In the genomic region with DNA sequence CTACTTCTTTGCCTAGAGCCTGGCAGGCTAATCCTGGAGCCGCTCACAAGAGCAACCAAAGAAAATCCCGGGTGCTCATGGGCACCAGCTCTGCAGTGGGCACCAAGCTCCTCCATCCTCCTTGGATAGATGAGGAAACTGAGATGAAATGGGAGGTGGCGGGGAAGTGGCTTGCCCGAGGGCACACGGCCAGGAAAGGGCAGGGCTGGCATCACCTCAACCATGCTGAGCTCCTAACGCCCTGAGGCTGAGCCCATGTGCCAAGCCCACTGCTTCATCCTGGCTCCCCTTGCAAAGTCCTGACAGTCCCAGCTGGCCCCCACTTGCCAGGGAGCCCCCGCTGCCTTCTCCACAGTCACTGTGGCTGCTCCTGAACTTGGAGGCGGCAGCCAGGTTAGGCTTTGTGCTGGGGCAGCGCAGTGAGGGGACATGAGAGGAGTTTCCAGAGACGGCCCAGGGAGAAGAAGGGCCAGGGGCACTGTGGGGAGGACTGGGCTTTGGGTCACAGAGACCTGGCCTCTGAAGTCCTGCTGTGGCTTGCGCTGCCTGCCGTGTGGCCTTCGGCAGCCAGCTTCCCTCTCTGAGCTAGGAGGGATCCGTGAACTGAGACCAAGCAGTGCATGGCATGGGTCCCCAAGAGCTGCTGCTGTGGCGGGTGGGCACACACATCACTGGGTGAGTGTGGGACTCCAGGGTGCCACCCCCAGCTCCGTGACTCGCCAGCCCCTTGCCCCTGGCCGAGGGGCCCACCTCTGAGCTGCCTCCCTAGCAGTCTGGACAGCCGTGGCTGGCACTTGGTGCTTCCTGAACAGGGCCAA, we compare ENCODE assay signal across 15 cellular contexts. TPM values are rescaled to one million over a fixed set of nuclear protein-coding genes. Genes with fewer than 3 reads are reported as not detected.
DNase-seq lines count a peak whose midpoint lies in the region; ATAC-seq and TF ChIP-seq lines count a peak whose summit lies in the region.
"Had no signal": no experiment of that assay in that cellular context is flagged by ENCODE, and none has a peak within 500 bp of the region (broad histone marks: within the 10 kb centered on the region; RNA-seq: fewer than 3 reads in every experiment).

No MANE protein-coding gene starts in this region.

- intact Hi-C loops in heart left ventricle (cut with DNase I): no loop called here
- intact Hi-C loops in left ventricle myocardium superior (cut with micrococcal nuclease): no loop called here
- intact Hi-C loops in psoas muscle (cut with DNase I): no loop called here
- intact Hi-C loops in vagina (cut with DNase I): no loop called here
- intact Hi-C loops in CD4-positive, alpha-beta memory T cell (cut with micrococcal nuclease): no loop called here

- no peak overlapping the region for H3K4me3 Mint-ChIP-seq in CD4-positive, alpha-beta memory T cell
- no peak overlapping the region for H3K4me3 Mint-ChIP-seq in activated naive CD8-positive, alpha-beta T cell treated with anti-CD3 and anti-CD28 coated beads for 36 hours

- H3K27me3 ChIP-seq in heart left ventricle (no peaks in the 10 kb centered on the region), psoas muscle (ENCODE audit: insufficient read depth in 3 of 3, low read length in 2 of 3) (no peaks in the 10 kb centered on the region), vagina (no peaks in the 10 kb centered on the region)
- no peaks in the 10 kb centered on the region for H3K27me3 ChIP-seq in CD4-positive, alpha-beta memory T cell (ENCODE audit: insufficient read depth, low read length)

- H3K9me3 Mint-ChIP-seq in CD4-positive, alpha-beta memory T cell: no peaks in the 10 kb centered on the region
- no peaks in the 10 kb centered on the region for H3K9me3 Mint-ChIP-seq in activated naive CD8-positive, alpha-beta T cell treated with anti-CD3 and anti-CD28 coated beads for 36 hours

- no peaks in the 10 kb centered on the region for H3K9me3 ChIP-seq in heart left ventricle
- no peaks in the 10 kb centered on the region for H3K9me3 ChIP-seq in psoas muscle
- H3K9me3 ChIP-seq in vagina: no peaks in the 10 kb centered on the region
- H3K9me3 ChIP-seq in CD4-positive, alpha-beta memory T cell (ENCODE audit: control insufficient read depth in 1 of 2, low read length in 2 of 2): no peaks in the 10 kb centered on the region

- WGBS in heart left ventricle, 4 donors: 90 to 94% (median 93%) methylated on average over 18 to 19 of the region's 19 CpGs
- 88 to 92% (median 88%) methylated on average over 18 to 19 of the region's 19 CpGs for WGBS in psoas muscle, 3 donors

- peaks cover 24 to 34% of the 10 kb centered on the region in 2 donors for H3K36me3 Mint-ChIP-seq in CD4-positive, alpha-beta memory T cell
- peaks cover 25% of the 10 kb centered on the region for H3K36me3 Mint-ChIP-seq in activated naive CD8-positive, alpha-beta T cell treated with anti-CD3 and anti-CD28 coated beads for 36 hours

- no peak for TF ChIP-seq POLR2A in heart left ventricle (IDR thresholded peaks at IDR 0.05)
- TF ChIP-seq POLR2A in vagina (IDR thresholded peaks at IDR 0.05): no peak

- H3K27me3 Mint-ChIP-seq in CD4-positive, alpha-beta memory T cell: no peaks in the 10 kb centered on the region
- no peaks in the 10 kb centered on the region for H3K27me3 Mint-ChIP-seq in activated naive CD8-positive, alpha-beta T cell treated with anti-CD3 and anti-CD28 coated beads for 36 hours

- H3K36me3 ChIP-seq in heart left ventricle (peaks cover 3 to 94% (median 74%) of the 10 kb centered on the region in 9 donors), psoas muscle (ENCODE audit: insufficient read depth in 1 of 2, low read depth in 1 of 2) (peaks cover 3 to 64% of the 10 kb centered on the region in 2 donors), vagina (peaks cover 0 to 46% of the 10 kb centered on the region in 2 donors)
- peaks cover 30% of the 10 kb centered on the region for H3K36me3 ChIP-seq in CD4-positive, alpha-beta memory T cell (ENCODE audit: insufficient read depth, low read length)

- H3K4me1 Mint-ChIP-seq in CD4-positive, alpha-beta memory T cell: peaks cover 0 to 5% (median 3%) of the 10 kb centered on the region in 4 donors
- no peaks in the 10 kb centered on the region for H3K4me1 Mint-ChIP-seq in activated naive CD8-positive, alpha-beta T cell treated with anti-CD3 and anti-CD28 coated beads for 36 hours

- H3K27ac ChIP-seq in heart left ventricle (peak overlapping the region in 9 of 12 donors; percentile 19 to 69 (median 44)), psoas muscle (peak overlapping the region; percentile 36), vagina (peak overlapping the region; percentile 89)
- no peak overlapping the region for H3K27ac ChIP-seq in CD4-positive, alpha-beta memory T cell (ENCODE audit: low read depth, low read length)

- CTCF ChIA-PET in CD4-positive, alpha-beta memory T cell (lab: Charles Lee; ENCODE audit: partially characterized antibody): interaction anchor here (0.8 to 1.4 kb wide), 2 partner anchors 101 to 116 kb away, joined by 3 to 4 read pairs; a partner anchor contains a TSS

- TF ChIP-seq CTCF in heart left ventricle (IDR thresholded peaks at IDR 0.05) (no peak), psoas muscle (IDR thresholded peaks at IDR 0.05) (no peak), vagina (IDR thresholded peaks at IDR 0.05) (no peak)

- H3K4me3 ChIP-seq in heart left ventricle: peak overlapping the region in 1 of 12 donors; percentile 49
- no peak overlapping the region for H3K4me3 ChIP-seq in psoas muscle
- H3K4me3 ChIP-seq in vagina: peak overlapping the region; percentile 44 to 47
- no peak overlapping the region for H3K4me3 ChIP-seq in CD4-positive, alpha-beta memory T cell (ENCODE audit: low read length in 2 of 2)

- POLR2A ChIA-PET in CD4-positive, alpha-beta memory T cell (lab: Charles Lee; ENCODE audit: partially characterized antibody): no interaction called here

- peak in 1 of 5 donors; percentile 49 for DNase-seq in heart left ventricle
- DNase-seq in left ventricle myocardium superior: no peak
- peak; percentile 13 for DNase-seq in fibroblast of the conjunctiva (ENCODE audit: low read depth)
- DNase-seq in psoas muscle: no peak
- DNase-seq in vagina (ENCODE audit: extremely low spot score in 2 of 2): no peak
- no peak for DNase-seq in CD4-positive, alpha-beta memory T cell
- DNase-seq in stimulated activated CD4-positive, alpha-beta T cell treated with anti-CD3 and anti-CD28 coated beads, Interleukin-2, amount 100 ng/mL, for 24 hours: no peak
- DNase-seq in activated naive CD8-positive, alpha-beta T cell treated with anti-CD3 and anti-CD28 coated beads for 36 hours: no peak
- DNase-seq: activated gamma-delta T cell; central memory CD4-positive, alpha-beta T cell; erythroblast; KG1; NCI-H146; NCI-H69; T-helper 9 cell had no signal

- H3K27ac Mint-ChIP-seq in CD4-positive, alpha-beta memory T cell: peak overlapping the region in 1 of 7 donors; percentile 35
- no peak overlapping the region for H3K27ac Mint-ChIP-seq in activated naive CD8-positive, alpha-beta T cell treated with anti-CD3 and anti-CD28 coated beads for 36 hours

- no peak for ATAC-seq in heart left ventricle
- no peak for ATAC-seq in left ventricle myocardium superior
- ATAC-seq in psoas muscle: no peak

- H3K4me1 ChIP-seq in heart left ventricle (peaks cover 0 to 21% (median 0%) of the 10 kb centered on the region in 12 donors), psoas muscle (no peaks in the 10 kb centered on the region), vagina (peaks cover 30% of the 10 kb centered on the region)
- H3K4me1 ChIP-seq in CD4-positive, alpha-beta memory T cell (ENCODE audit: insufficient read depth, low read length): no peaks in the 10 kb centered on the region

RNA-seq across cellular contexts. Expression of a gene that starts 17.5 kb away (rescaled TPM):
- total RNA-seq in heart left ventricle (10 to 100 TPM; 27.0 to 56.5 (median 35.0) TPM), left ventricle myocardium superior (29.8 TPM), psoas muscle (10 to 100 TPM; 30.1 to 37.5 (median 34.2) TPM), vagina (20.4 TPM)
- polyA plus RNA-seq in heart left ventricle (10 to 100 TPM; 44.6 to 76.5 TPM), psoas muscle (10 to 100 TPM; 54.4 to 79.3 (median 57.6) TPM)
- total RNA-seq in CD4-positive, alpha-beta memory T cell: 10 to 100 TPM in 1 of 2 experiments, 1 to 10 TPM in 1; 9.0 to 10.9 TPM
- polyA plus RNA-seq in CD4-positive, alpha-beta memory T cell: 10 to 100 TPM; 24.7 to 24.9 TPM
- total RNA-seq in activated naive CD8-positive, alpha-beta T cell treated with anti-CD3 and anti-CD28 coated beads for 36 hours: 10 to 100 TPM; 14.3 to 14.8 TPM

RNA-seq across cellular contexts. Expression of a gene that starts 29.7 kb away (rescaled TPM):
- total RNA-seq in heart left ventricle (1 to 10 TPM in 4 of 9 donors, under 1 TPM in 5; 0.21 to 6.0 (median 0.86) TPM), left ventricle myocardium superior (0.62 TPM), psoas muscle (1 to 10 TPM in 3 of 4 donors, under 1 TPM in 1; 0.30 to 1.8 (median 1.4) TPM), vagina (2.5 TPM)
- polyA plus RNA-seq in heart left ventricle (1 to 10 TPM in 1 of 2 donors, under 1 TPM in 1; 0.23 to 1.1 TPM), psoas muscle (1 to 10 TPM; 1.0 to 2.9 (median 1.3) TPM)
- total RNA-seq in CD4-positive, alpha-beta memory T cell: under 1 TPM; 0.36 to 0.49 TPM
- polyA plus RNA-seq in CD4-positive, alpha-beta memory T cell: under 1 TPM in 1 of 2 donors, not detected in 1; 0.21 TPM
- 1 to 10 TPM; 1.8 to 2.0 TPM for total RNA-seq in activated naive CD8-positive, alpha-beta T cell treated with anti-CD3 and anti-CD28 coated beads for 36 hours

RNA-seq across cellular contexts. Expression of a gene that starts 52.8 kb away (rescaled TPM):
- total RNA-seq in heart left ventricle (10 to 100 TPM; 22.4 to 39.5 (median 29.3) TPM), left ventricle myocardium superior (32.5 TPM), psoas muscle (100 to 1,000 TPM in 2 of 4 donors, 10 to 100 TPM in 2; 59.1 to 105 (median 88.6) TPM), vagina (28.2 TPM)
- polyA plus RNA-seq in heart left ventricle (10 to 100 TPM; 26.9 to 38.6 TPM), psoas muscle (100 to 1,000 TPM in 1 of 3 donors, 10 to 100 TPM in 2; 61.1 to 110 (median 94.7) TPM)
- 10 to 100 TPM; 25.2 to 26.5 TPM for total RNA-seq in CD4-positive, alpha-beta memory T cell
- polyA plus RNA-seq in CD4-positive, alpha-beta memory T cell: 1 to 10 TPM in 1 of 2 donors, under 1 TPM in 1; 0.71 to 1.8 TPM
- 10 to 100 TPM; 85.0 to 86.8 TPM for total RNA-seq in activated naive CD8-positive, alpha-beta T cell treated with anti-CD3 and anti-CD28 coated beads for 36 hours

Comparison
In these comparisons a context has a peak if more than half of its experiments do, and no peak if none do; other contexts are left out.
1. H3K4me3 ChIP-seq: peak in vagina (2 of 2); none in psoas muscle (single experiment) and CD4-positive, alpha-beta memory T cell (0 of 2).